8 cellular contexts compared by ENCODE assay signal in the genomic region with DNA sequence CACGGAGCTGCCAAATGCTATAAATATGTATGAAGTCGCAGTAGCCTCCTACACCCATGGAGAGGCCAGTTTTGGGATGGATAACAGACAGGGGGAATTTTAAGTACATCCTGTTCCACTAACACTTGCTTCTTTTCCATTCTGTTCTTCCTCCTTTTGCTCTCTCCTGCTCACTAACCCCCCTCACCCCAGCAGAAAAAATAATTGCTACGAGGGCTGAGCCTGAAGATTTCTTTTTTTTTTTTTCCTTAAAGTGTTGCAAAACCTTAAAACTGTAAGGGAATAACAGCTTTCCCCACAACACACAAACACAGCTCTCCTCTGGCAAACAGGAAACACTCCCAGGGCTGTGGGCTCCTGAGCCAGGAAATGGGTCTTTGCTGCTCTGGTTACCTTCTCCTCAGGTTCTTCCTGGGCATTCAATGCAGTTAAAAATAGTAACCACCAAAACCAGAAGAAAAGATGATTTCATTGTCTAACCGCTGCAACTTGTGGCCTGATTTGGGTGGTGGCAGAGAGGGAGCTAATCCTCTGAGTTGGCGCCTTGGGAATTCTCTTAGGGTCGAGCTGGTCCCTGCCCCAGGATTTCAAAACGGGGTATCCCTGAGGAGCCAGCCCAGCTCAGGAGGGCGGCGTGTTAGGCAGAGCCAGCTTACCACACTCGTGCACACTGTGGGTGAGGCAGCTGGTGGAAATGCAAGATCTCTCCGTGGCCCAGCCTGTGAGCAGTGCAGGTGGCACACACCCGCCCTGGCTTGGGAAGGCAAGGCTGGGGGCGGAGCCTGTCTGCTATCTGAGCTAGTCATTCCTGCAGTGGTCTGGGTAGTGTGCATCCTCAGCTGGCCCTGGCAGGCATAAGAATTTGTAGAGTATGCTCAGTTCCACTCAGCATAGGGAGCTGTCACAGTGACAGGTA. TPM values are rescaled to one million over a fixed set of nuclear protein-coding genes. Genes with fewer than 3 reads are reported as not detected.
DNase-seq lines count a peak whose midpoint lies in the region; ATAC-seq, FAIRE-seq and TF ChIP-seq lines count a peak whose summit lies in the region.

No MANE protein-coding gene starts in this region.

- H3K36me3 Mint-ChIP-seq in activated naive CD4-positive, alpha-beta T cell treated with anti-CD3 and anti-CD28 coated beads for 36 hours (ENCODE audit: low read depth), result no peaks in the 10 kb centered on the region

- FAIRE-seq in D721Med (lab: Jason Lieb, UNC) (no peak), RCC 7860 (lab: Jason Lieb, UNC) (no peak)

- no peaks in the 10 kb centered on the region for H3K9me3 Mint-ChIP-seq in activated naive CD4-positive, alpha-beta T cell treated with anti-CD3 and anti-CD28 coated beads for 36 hours

- no peaks in the 10 kb centered on the region for H3K27me3 ChIP-seq in right cardiac atrium (ENCODE audit: control insufficient read depth, insufficient read depth)

- H3K9me3 ChIP-seq in right cardiac atrium (ENCODE audit: control insufficient read depth, low read length), result no peaks in the 10 kb centered on the region

- no peak for TF ChIP-seq CTCF in D721Med (IDR thresholded peaks at IDR 0.05; ENCODE audit: insufficient read depth, missing control alignments)

- H3K27ac ChIP-seq in right cardiac atrium (ENCODE audit: low read length), result peak overlapping the region; percentile 98

- H3K27ac Mint-ChIP-seq in activated naive CD4-positive, alpha-beta T cell treated with anti-CD3 and anti-CD28 coated beads for 36 hours, result no peak overlapping the region

- DNase-seq in D721Med (ENCODE audit: insufficient read length, low spot score) (peak; percentile 30), RCC 7860 (ENCODE audit: low spot score) (peak; percentile 49), right cardiac atrium (peak; percentile 63 to 86 (median 86)), HuH-7 (ENCODE audit: low spot score) (no peak), HCEC 1CT (no peak)
- DNase-seq in activated naive CD4-positive, alpha-beta T cell treated with anti-CD3 and anti-CD28 coated beads for 36 hours, result peak; percentile 74
- peak; percentile 33 to 53 for DNase-seq in stimulated activated CD4-positive, alpha-beta T cell treated with anti-CD3 and anti-CD28 coated beads, Interleukin-12 subunit alpha, Interleukin-12 subunit beta, amount 100 ng/mL, for 24 hours (ENCODE audit: low read depth in 2 of 2)

- peaks cover 8% of the 10 kb centered on the region for H3K4me1 ChIP-seq in right cardiac atrium (ENCODE audit: control insufficient read depth, insufficient read depth, low read length)

- CTCF ChIA-PET in activated naive CD4-positive, alpha-beta T cell treated with anti-CD3 and anti-CD28 coated beads for 36 hours (lab: Charles Lee), result interaction anchor here (0.5 to 1.8 kb wide), 3 partner anchors 32 to 183 kb away, joined by 3 to 12 read pairs (median 4); no protein-coding TSS in a partner anchor

- H3K4me3 ChIP-seq in right cardiac atrium (ENCODE audit: low read length), result peak overlapping the region; percentile 23

- ATAC-seq in HG02981 (IDR thresholded peaks at IDR 0.05; ENCODE audit: unreplicated experiment), result peak; percentile 78
- ATAC-seq in right cardiac atrium, result peak; percentile 76 to 91

- WGBS in right cardiac atrium, result 18% methylated on average over 13 of the region's 13 CpGs

- intact Hi-C loops in activated naive CD4-positive, alpha-beta T cell treated with anti-CD3 and anti-CD28 coated beads for 36 hours (cut with micrococcal nuclease), result loop anchor here (1.0 to 2.0 kb wide), 3 partner anchors 15 to 78 kb away; a partner anchor contains a TSS
- intact Hi-C loops in right cardiac atrium (cut with DNase I), result no loop called here

- H3K27me3 Mint-ChIP-seq in activated naive CD4-positive, alpha-beta T cell treated with anti-CD3 and anti-CD28 coated beads for 36 hours (ENCODE audit: low read depth), result no peaks in the 10 kb centered on the region

- peak overlapping the region; percentile 37 for H3K4me3 Mint-ChIP-seq in activated naive CD4-positive, alpha-beta T cell treated with anti-CD3 and anti-CD28 coated beads for 36 hours

- peaks cover 15% of the 10 kb centered on the region for H3K4me1 Mint-ChIP-seq in activated naive CD4-positive, alpha-beta T cell treated with anti-CD3 and anti-CD28 coated beads for 36 hours (ENCODE audit: low read depth)

RNA-seq across cellular contexts. Expression of a gene that starts 17.1 kb away (rescaled TPM):
- total RNA-seq in activated naive CD4-positive, alpha-beta T cell treated with anti-CD3 and anti-CD28 coated beads for 36 hours, result 1 to 10 TPM; 3.0 to 4.0 TPM
- 100 to 1,000 TPM; 134 to 401 (median 261) TPM for total RNA-seq in right cardiac atrium
- polyA plus RNA-seq in right cardiac atrium, result 33.8 TPM

Comparison
In these comparisons a context has a peak if more than half of its experiments do, and no peak if none do; other contexts are left out.
1. DNase-seq: peak in D721Med (single experiment), RCC 7860 (single experiment), activated naive CD4-positive, alpha-beta T cell treated with anti-CD3 and anti-CD28 coated beads for 36 hours (single experiment), right cardiac atrium (3 of 3) and stimulated activated CD4-positive, alpha-beta T cell treated with anti-CD3 and anti-CD28 coated beads, Interleukin-12 subunit alpha, Interleukin-12 subunit beta, amount 100 ng/mL, for 24 hours (2 of 2); none in HuH-7 (single experiment) and HCEC 1CT (single experiment).
2. RNA of a gene that starts 17.1 kb away (total RNA-seq): 134 to 401 TPM in right cardiac atrium; 3.0 to 4.0 TPM in activated naive CD4-positive, alpha-beta T cell treated with anti-CD3 and anti-CD28 coated beads for 36 hours; every median in the first group is over 10 times any median in the second.